In the genomic region with DNA sequence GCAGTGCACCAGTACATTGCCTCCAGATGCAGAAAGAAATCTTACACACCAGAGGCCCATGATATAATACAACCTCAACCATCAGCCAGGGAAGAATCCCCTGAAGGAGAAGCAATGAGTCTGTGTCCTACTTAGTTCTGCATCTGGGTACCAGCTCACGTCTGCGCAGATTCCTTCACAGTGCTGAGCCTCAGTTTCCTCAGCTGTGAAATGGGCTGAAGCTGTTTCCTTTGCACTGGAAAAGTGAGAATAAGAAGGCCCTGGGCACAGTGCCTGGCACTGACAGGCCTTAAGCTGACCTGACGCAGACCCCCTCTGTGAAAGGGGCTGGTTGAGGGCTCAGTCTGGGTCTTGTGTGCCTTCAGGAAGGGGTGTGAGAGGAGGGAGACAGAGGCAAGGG, we compare ENCODE assay signal across 27 cellular contexts. TPM values are rescaled to one million over a fixed set of nuclear protein-coding genes. Genes with fewer than 3 reads are reported as not detected.
"Had no signal": no experiment of that assay in that cellular context is flagged by ENCODE, and none has a peak within 500 bp of the region (broad histone marks: within the 10 kb centered on the region; RNA-seq: fewer than 3 reads in every experiment).

No MANE protein-coding gene starts in this region.

- H3K27me3 ChIP-seq: ovary, thyroid gland, vagina had no signal

- H3K4me1 Mint-ChIP-seq: immature natural killer cell; mesothelial cell of epicardium; neural crest cell; stimulated activated effector memory CD8-positive, alpha-beta T cell treated with anti-CD3 and anti-CD28 coated beads, Interleukin-12 subunit alpha, Interleukin-12 subunit beta, amount 100 ng/mL, for 72 hours had no signal

- DNase-seq: cortex of kidney; effector CD4-positive, alpha-beta T cell; immature natural killer cell; islet precursor cell; mesenchymal stem cell; mucosa of descending colon; naive B cell; ovary; right cardiac atrium; sigmoid colon; stimulated activated CD4-positive, alpha-beta T cell treated with anti-CD3 and anti-CD28 coated beads, Interleukin-2, amount 100 ng/mL, for 24 hours; stimulated activated CD4-positive, alpha-beta T cell treated with anti-CD3 and anti-CD28 coated beads, Interleukin-4, amount 100 ng/mL, for 24 hours; stimulated activated naive CD4-positive, alpha-beta T cell treated with Interleukin-2 at 50 U/mL for 16 hours; stomach; thyroid gland; trophoblast cell had no signal

- H3K9me3 ChIP-seq: mucosa of descending colon, ovary, psoas muscle, sigmoid colon, stomach, thyroid gland, vagina had no signal

- H3K27ac Mint-ChIP-seq: immature natural killer cell; mesothelial cell of epicardium; natural killer cell treated with Interleukin-12 subunit alpha and Interleukin-12 subunit beta and Interleukin-15 and Interleukin-18, amount 100 ng/mL, for 72 hours; stimulated activated effector memory CD8-positive, alpha-beta T cell treated with anti-CD3 and anti-CD28 coated beads, Interleukin-12 subunit alpha, Interleukin-12 subunit beta, amount 100 ng/mL, for 72 hours had no signal

- H3K4me3 Mint-ChIP-seq: immature natural killer cell; mesothelial cell of epicardium; naive B cell; natural killer cell treated with Interleukin-12 subunit alpha and Interleukin-12 subunit beta and Interleukin-15 and Interleukin-18, amount 100 ng/mL, for 72 hours; neural crest cell; stimulated activated effector memory CD8-positive, alpha-beta T cell treated with anti-CD3 and anti-CD28 coated beads, Interleukin-12 subunit alpha, Interleukin-12 subunit beta, amount 100 ng/mL, for 72 hours had no signal

- H3K36me3 Mint-ChIP-seq: immature natural killer cell; mesothelial cell of epicardium; naive B cell; natural killer cell treated with Interleukin-12 subunit alpha and Interleukin-12 subunit beta and Interleukin-15 and Interleukin-18, amount 100 ng/mL, for 72 hours; stimulated activated effector memory CD8-positive, alpha-beta T cell treated with anti-CD3 and anti-CD28 coated beads, Interleukin-12 subunit alpha, Interleukin-12 subunit beta, amount 100 ng/mL, for 72 hours had no signal

- H3K4me1 ChIP-seq: psoas muscle, sigmoid colon, stomach, thyroid gland, vagina had no signal

- H3K36me3 ChIP-seq: ovary, sigmoid colon, stomach, thyroid gland, vagina had no signal

- H3K4me3 ChIP-seq: lung, mucosa of descending colon, ovary, psoas muscle, sigmoid colon, stomach, thyroid gland, vagina had no signal

- H3K27ac ChIP-seq: ovary, psoas muscle, sigmoid colon, stomach, thyroid gland, vagina had no signal

- FAIRE-seq: frontal cortex had no signal

- H3K9me3 Mint-ChIP-seq: mesothelial cell of epicardium; natural killer cell treated with Interleukin-12 subunit alpha and Interleukin-12 subunit beta and Interleukin-15 and Interleukin-18, amount 100 ng/mL, for 72 hours; neural crest cell; stimulated activated effector memory CD8-positive, alpha-beta T cell treated with anti-CD3 and anti-CD28 coated beads, Interleukin-12 subunit alpha, Interleukin-12 subunit beta, amount 100 ng/mL, for 72 hours had no signal

RNA-seq across cellular contexts. Expression of a gene that starts 20.7 kb away (rescaled TPM):
- total RNA-seq: dermis microvascular lymphatic vessel endothelial cell; fibroblast of villous mesenchyme; mesothelial cell of epicardium; natural killer cell treated with Interleukin-12 subunit alpha and Interleukin-12 subunit beta and Interleukin-15 and Interleukin-18, amount 100 ng/mL, for 72 hours; ureter had no signal
- polyA plus RNA-seq: immature natural killer cell, lung had no signal
